ENCODE assay signal across 7 cellular contexts in the genomic region with DNA sequence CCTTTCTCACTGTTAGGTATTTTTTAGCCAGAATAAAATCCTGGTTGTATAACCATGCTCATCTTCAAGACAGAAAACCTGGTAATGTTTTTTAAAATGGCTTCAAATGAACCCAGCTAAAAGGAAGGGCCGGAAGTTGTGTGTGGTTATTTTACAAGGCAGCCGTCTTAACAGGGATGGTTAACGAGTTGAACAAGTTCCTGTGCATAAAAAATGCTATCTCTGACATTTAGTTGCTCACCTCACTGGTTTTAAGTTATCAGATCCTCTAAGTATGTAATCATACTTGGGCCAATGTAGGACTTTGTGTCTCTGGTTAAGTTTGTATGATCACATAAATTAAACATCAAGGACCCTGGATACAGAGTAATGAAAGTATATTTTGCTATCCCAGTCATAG. TPM values are rescaled to one million over a fixed set of nuclear protein-coding genes. Genes with fewer than 3 reads are reported as not detected.
DNase-seq lines count a peak whose midpoint lies in the region; TF ChIP-seq lines count a peak whose summit lies in the region.

No MANE protein-coding gene starts in this region.

- H3K27ac ChIP-seq in PC-9, result peak overlapping the region; percentile 50

- peak; percentile 45 for DNase-seq in GM13977 (ENCODE audit: low spot score)
- DNase-seq in HEK293T (ENCODE audit: extremely low spot score), result peak; percentile 12
- peak; percentile 18 to 90 for DNase-seq in PC-9
- DNase-seq in astrocyte of the cerebellum (ENCODE audit: low read depth), result no peak
- DNase-seq in mesothelial cell of epicardium (ENCODE audit: low spot score in 2 of 2, unreplicated experiment in 2 of 2), result no peak
- no peak for DNase-seq in NCI-H524 (lab: John Stamatoyannopoulos, UW)
- DNase-seq in NCI-H2107 treated with DMSO at 0.1 percent for 48 hours (lab: John Stamatoyannopoulos, UW; ENCODE audit: unreplicated experiment), result no peak

- no TSS peak for BruUV-seq in PC-9 (replicated peaks; lab: Mats Ljungman, UMichigan)

- no peaks in the 10 kb centered on the region for H3K36me3 Mint-ChIP-seq in mesothelial cell of epicardium

- peaks cover 60% of the 10 kb centered on the region for H3K79me2 ChIP-seq in PC-9 (ENCODE audit: low read depth)

- H3K9me3 ChIP-seq in PC-9 (ENCODE audit: insufficient read depth, low read depth), result no peaks in the 10 kb centered on the region

- peaks cover 20% of the 10 kb centered on the region for H3F3A ChIP-seq in PC-9 (ENCODE audit: insufficient read depth, low read depth)

- H2AFZ ChIP-seq in PC-9, result peak overlapping the region; percentile 84; the same call in 1 of the 2 replicates

- no peaks in the 10 kb centered on the region for H3K27me3 ChIP-seq in PC-9 (ENCODE audit: insufficient read depth, low read depth)

- peak overlapping the region; percentile 90 for H3K27ac Mint-ChIP-seq in mesothelial cell of epicardium

- no peaks in the 10 kb centered on the region for H3K27me3 Mint-ChIP-seq in mesothelial cell of epicardium (ENCODE audit: low read depth)

- intact Hi-C loops in PC-9 (cut with micrococcal nuclease; ENCODE audit: unreplicated experiment), result loop anchor here (1.0 to 2.0 kb wide), 2 partner anchors 56 to 77 kb away; no protein-coding TSS in a partner anchor

- H3K9me3 Mint-ChIP-seq in mesothelial cell of epicardium, result no peaks in the 10 kb centered on the region

- no peaks in the 10 kb centered on the region for H3K9me2 ChIP-seq in PC-9 (ENCODE audit: insufficient read depth)

- POLR2A ChIA-PET in HEK293T (lab: Yijun Ruan, JAX) (interaction anchor here (0.7 kb wide), 1 partner anchor 54 kb away, joined by 3 read pairs; no protein-coding TSS in a partner anchor), PC-9 (lab: Charles Lee; ENCODE audit: unreplicated experiment) (interaction anchor here (0.6 to 0.7 kb wide), 2 partner anchors 23 to 56 kb away, joined by 3 to 11 read pairs; no protein-coding TSS in a partner anchor)

- in situ Hi-C loops in GM13977 (cut with MboI; ENCODE audit: low pct_unique_long_range_greater_than_20kb, low sequenced_read_pairs, unreplicated experiment), result no loop called here
- in situ Hi-C loops in astrocyte of the cerebellum (cut with HindIII; ENCODE audit: low sequenced_read_pairs), result no loop called here

- TF ChIP-seq CTCF in GM13977 (IDR thresholded peaks at IDR 0.05; ENCODE audit: extremely low read depth, insufficient read depth, missing control alignments) (no peak), PC-9 (conservative IDR thresholded peaks at IDR 0.05) (no peak), astrocyte of the cerebellum (IDR thresholded peaks at IDR 0.05; ENCODE audit: low read depth, low read length, missing control alignments) (no peak), mesothelial cell of epicardium (IDR thresholded peaks at IDR 0.05; ENCODE audit: unreplicated experiment) (no peak)

- CTCF ChIA-PET in HEK293T (lab: Yijun Ruan, JAX) (interaction anchor here (0.7 to 0.8 kb wide), 2 partner anchors 79 to 383 kb away, joined by 3 read pairs; no protein-coding TSS in a partner anchor), PC-9 (lab: Charles Lee) (interaction anchor here (0.6 to 1.2 kb wide), 3 partner anchors 9 to 81 kb away, joined by 3 read pairs; no protein-coding TSS in a partner anchor)

- peaks cover 26% of the 10 kb centered on the region for H3K4me1 Mint-ChIP-seq in mesothelial cell of epicardium

- peaks cover 35% of the 10 kb centered on the region for H3K4me1 ChIP-seq in PC-9 (replicated peaks; ENCODE audit: insufficient read depth)

- H3K4me3 ChIP-seq in PC-9 (peak overlapping the region; percentile 68), astrocyte of the cerebellum (ENCODE audit: low read depth, low read length) (peak overlapping the region; percentile 90)

- peak overlapping the region; percentile 87 for H3K4me3 Mint-ChIP-seq in mesothelial cell of epicardium

- no peaks in the 10 kb centered on the region for H4K20me1 ChIP-seq in PC-9 (ENCODE audit: insufficient read depth)

- peak overlapping the region; percentile 97 for H3K4me2 ChIP-seq in PC-9

- peaks cover 5% of the 10 kb centered on the region; the same call in 1 of the 2 replicates for H3K36me3 ChIP-seq in PC-9 (ENCODE audit: low read depth)

TF ChIP-seq in HEK293T, 16 proteins besides CTCF, POLR2A, EP300 and RAD21:
- TF ChIP-seq TARDBP (IDR thresholded peaks at IDR 0.05), result no peak
- TF ChIP-seq SUZ12 (IDR thresholded peaks at IDR 0.05), result no peak
- no peak for TF ChIP-seq CTBP1 (IDR thresholded peaks at IDR 0.05; ENCODE audit: borderline replicate concordance)
- no peak for TF ChIP-seq LEF1 (IDR thresholded peaks at IDR 0.05; ENCODE audit: borderline replicate concordance)
- TF ChIP-seq, protein P1, sequence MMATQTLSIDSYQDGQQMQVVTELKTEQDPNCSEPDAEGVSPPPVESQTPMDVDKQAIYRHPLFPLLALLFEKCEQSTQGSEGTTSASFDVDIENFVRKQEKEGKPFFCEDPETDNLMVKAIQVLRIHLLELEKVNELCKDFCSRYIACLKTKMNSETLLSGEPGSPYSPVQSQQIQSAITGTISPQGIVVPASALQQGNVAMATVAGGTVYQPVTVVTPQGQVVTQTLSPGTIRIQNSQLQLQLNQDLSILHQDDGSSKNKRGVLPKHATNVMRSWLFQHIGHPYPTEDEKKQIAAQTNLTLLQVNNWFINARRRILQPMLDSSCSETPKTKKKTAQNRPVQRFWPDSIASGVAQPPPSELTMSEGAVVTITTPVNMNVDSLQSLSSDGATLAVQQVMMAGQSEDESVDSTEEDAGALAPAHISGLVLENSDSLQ (IDR thresholded peaks at IDR 0.05), result no peak

RNA-seq across cellular contexts. Expression of a gene that starts 2.1 kb away (rescaled TPM):
- total RNA-seq in PC-9 (2021), result 48.3 and 66.5 TPM in 2 replicates
- 72.3 to 76.1 TPM (median 73.9 TPM) in 3 replicates for total RNA-seq in mesothelial cell of epicardium

Comparison
In these comparisons a context has a peak if more than half of its experiments do, and no peak if none do; other contexts are left out.
1. DNase-seq: peak in GM13977 (single experiment), HEK293T (single experiment) and PC-9 (2 of 2); none in astrocyte of the cerebellum (single experiment), mesothelial cell of epicardium (0 of 2), NCI-H524 (0 of 2) and NCI-H2107 treated with DMSO at 0.1 percent for 48 hours (single experiment).